In the genomic region with DNA sequence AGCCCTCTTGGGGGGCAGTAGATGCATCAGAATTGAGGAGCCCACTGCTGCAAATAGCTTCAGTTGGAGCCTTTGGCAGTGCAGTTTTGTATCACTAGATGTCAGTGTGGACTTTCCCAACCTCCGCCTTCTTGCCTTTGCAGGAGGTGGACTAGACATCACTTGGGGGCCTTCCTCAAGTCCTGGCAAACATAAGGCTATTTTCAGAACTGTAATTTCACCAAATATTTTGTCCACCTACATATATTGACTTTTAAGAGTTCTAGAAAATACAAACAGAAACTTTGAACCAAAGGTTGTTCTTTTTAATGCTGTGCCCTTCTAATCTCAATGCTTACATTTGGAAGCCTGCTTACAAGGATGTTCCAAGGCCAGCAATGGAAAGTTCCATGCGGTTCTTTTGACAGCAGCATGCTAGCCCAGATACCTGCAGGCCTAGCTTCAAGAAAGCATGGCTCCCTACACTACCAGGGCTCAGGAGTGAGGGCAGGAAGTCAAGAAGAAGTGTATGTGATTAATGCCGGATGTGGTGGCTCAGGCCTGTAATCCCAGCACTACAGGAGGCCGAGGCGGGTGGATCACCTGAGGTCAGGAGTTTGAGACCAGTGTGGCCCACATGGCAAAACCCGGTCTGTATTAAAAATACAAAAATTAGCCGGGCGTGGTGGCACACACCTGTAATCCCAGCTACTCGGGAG, we compare ENCODE assay signal across 8 cellular contexts. TPM values are rescaled to one million over a fixed set of nuclear protein-coding genes. Genes with fewer than 3 reads are reported as not detected.
DNase-seq lines count a peak whose midpoint lies in the region; ATAC-seq and TF ChIP-seq lines count a peak whose summit lies in the region.

No MANE protein-coding gene starts in this region.

- no peaks in the 10 kb centered on the region for H3K36me3 Mint-ChIP-seq in HFFc6 (ENCODE audit: low read depth)
- no peaks in the 10 kb centered on the region for H3K36me3 Mint-ChIP-seq in activated T-cell treated with anti-CD3 and anti-CD28 coated beads, Interleukin-2, amount 50 U/mL, for 24 hours (ENCODE audit: low read depth)

- H3K4me3 ChIP-seq in fibroblast of mammary gland (ENCODE audit: control insufficient read depth, low read depth, low read length) (no peak overlapping the region), neuronal stem cell (ENCODE audit: low read length in 2 of 2) (no peak overlapping the region)

- H3K27me3 Mint-ChIP-seq in HFFc6 (ENCODE audit: insufficient read depth): peaks cover 15% of the 10 kb centered on the region
- H3K27me3 Mint-ChIP-seq in activated T-cell treated with anti-CD3 and anti-CD28 coated beads, Interleukin-2, amount 50 U/mL, for 24 hours: no peaks in the 10 kb centered on the region

- no peak overlapping the region for H3K4ac ChIP-seq in neuronal stem cell (ENCODE audit: low read length)

- no peak overlapping the region for H3K14ac ChIP-seq in neuronal stem cell (ENCODE audit: low read length)

- ATAC-seq in GM19035 (IDR thresholded peaks at IDR 0.05; ENCODE audit: unreplicated experiment): no peak
- ATAC-seq in HG03139 (IDR thresholded peaks at IDR 0.05; ENCODE audit: unreplicated experiment): no peak

- no peaks in the 10 kb centered on the region for H3K9me3 ChIP-seq in neuronal stem cell (replicated peaks in 1 of 2; ENCODE audit: control insufficient read depth in 2 of 2, insufficient read depth in 1 of 2, low read depth in 1 of 2, low read length in 2 of 2)

- no peak overlapping the region for H3K27ac Mint-ChIP-seq in HFFc6
- no peak overlapping the region for H3K27ac Mint-ChIP-seq in activated T-cell treated with anti-CD3 and anti-CD28 coated beads, Interleukin-2, amount 50 U/mL, for 24 hours

- H4K91ac ChIP-seq in neuronal stem cell (ENCODE audit: low read depth, low read length, poor library complexity): no peak overlapping the region

- H3K4me2 ChIP-seq in neuronal stem cell (ENCODE audit: insufficient read depth, low read length, poor library complexity, severe bottlenecking): no peak overlapping the region

- peaks cover 0 to 48% (median 2%) of the 10 kb centered on the region in 3 experiments for H3K27me3 ChIP-seq in neuronal stem cell (ENCODE audit: control insufficient read depth in 3 of 3, insufficient read depth in 3 of 3, low read depth in 1 of 3, low read length in 3 of 3)

- H3K4me3 Mint-ChIP-seq in HFFc6: no peak overlapping the region
- H3K4me3 Mint-ChIP-seq in activated T-cell treated with anti-CD3 and anti-CD28 coated beads, Interleukin-2, amount 50 U/mL, for 24 hours: no peak overlapping the region

- H3K9me3 Mint-ChIP-seq in HFFc6: no peaks in the 10 kb centered on the region
- no peaks in the 10 kb centered on the region for H3K9me3 Mint-ChIP-seq in activated T-cell treated with anti-CD3 and anti-CD28 coated beads, Interleukin-2, amount 50 U/mL, for 24 hours

- H3K4me1 Mint-ChIP-seq in HFFc6 (ENCODE audit: low read depth): no peaks in the 10 kb centered on the region
- peaks cover 16% of the 10 kb centered on the region for H3K4me1 Mint-ChIP-seq in activated T-cell treated with anti-CD3 and anti-CD28 coated beads, Interleukin-2, amount 50 U/mL, for 24 hours (ENCODE audit: low read depth)

- H2BK12ac ChIP-seq in neuronal stem cell (ENCODE audit: low read length): no peak overlapping the region

- no peak overlapping the region for H2BK15ac ChIP-seq in neuronal stem cell (ENCODE audit: low read length)

- H2BK120ac ChIP-seq in neuronal stem cell (ENCODE audit: low read depth, low read length): no peak overlapping the region

- H3K79me1 ChIP-seq in neuronal stem cell (ENCODE audit: low read depth, low read length): no peaks in the 10 kb centered on the region

- no peak overlapping the region for H3K18ac ChIP-seq in neuronal stem cell (ENCODE audit: low read length)

- DNase-seq in ELF-1 (ENCODE audit: low read depth, low spot score): peak; percentile 78
- peak; percentile 48 for DNase-seq in HFFc6
- DNase-seq in NCI-H82 treated with DMSO at 0.1 percent for 48 hours (lab: John Stamatoyannopoulos, UW; ENCODE audit: unreplicated experiment): peak; percentile 23
- DNase-seq in activated T-cell treated with anti-CD3 and anti-CD28 coated beads, Interleukin-2, amount 50 U/mL, for 24 hours: peak; percentile 52
- DNase-seq in fibroblast of mammary gland (ENCODE audit: low read depth): peak; percentile 69
- DNase-seq in neuronal stem cell (ENCODE audit: low spot score): peak; percentile 39

- no CpG with 5 or more reads among the region's 9 CpGs for WGBS in neuronal stem cell (ENCODE audit: extremely low coverage in 2 of 2, insufficient read length in 2 of 2, insufficient replicate concordance in 1 of 2), 2 donors

- H3K27ac ChIP-seq in neuronal stem cell (replicated peaks; ENCODE audit: low read length): no peak overlapping the region

- no peak overlapping the region for H3K23ac ChIP-seq in neuronal stem cell (ENCODE audit: low read depth, low read length, poor library complexity)

- H2AFZ ChIP-seq in neuronal stem cell (ENCODE audit: low read length): no peak overlapping the region

- no peak overlapping the region for H2BK5ac ChIP-seq in neuronal stem cell (ENCODE audit: low read length)

- no peak overlapping the region for H2AK5ac ChIP-seq in neuronal stem cell (ENCODE audit: low read depth, low read length)

- no peaks in the 10 kb centered on the region for H3K4me1 ChIP-seq in neuronal stem cell (ENCODE audit: control insufficient read depth in 2 of 2, insufficient read depth in 1 of 2, low read depth in 1 of 2, low read length in 2 of 2)

- H3K9ac ChIP-seq in neuronal stem cell (ENCODE audit: low read depth, low read length, poor library complexity): no peak overlapping the region

- no peak overlapping the region for H4K8ac ChIP-seq in neuronal stem cell (ENCODE audit: low read depth, low read length)

- no peaks in the 10 kb centered on the region for H3K36me3 ChIP-seq in neuronal stem cell (replicated peaks in 1 of 2; ENCODE audit: control insufficient read depth in 2 of 2, insufficient read depth in 2 of 2, low read length in 2 of 2)

- TF ChIP-seq CTCF in HFFc6 (IDR thresholded peaks at IDR 0.05) (peak; percentile 81), fibroblast of mammary gland (conservative IDR thresholded peaks at IDR 0.05; ENCODE audit: control insufficient read depth, insufficient read depth, low read depth, low read length) (peak; percentile 87)

RNA-seq across cellular contexts. Expression of a gene that starts 8.0 kb away (rescaled TPM):
- 1 to 10 TPM; 2.3 to 3.1 (median 2.7) TPM for total RNA-seq in HFFc6 (2021; fragmentation: NEBNext Ultra II Directional; extraction: Animal tissue kit (Norgen Biotek cat#: 25700))
- 7.5 TPM for polyA plus RNA-seq in neuronal stem cell (2013, experiment 1 of 2)
- 7.6 TPM for polyA plus RNA-seq in neuronal stem cell (2013, experiment 2 of 2)

Comparison
In these comparisons a context has a peak if more than half of its experiments do, and no peak if none do; other contexts are left out.
1. DNase-seq: peak in every context shown above with its lines; median percentile 78 in ELF-1; 69 in fibroblast of mammary gland; 52 in activated T-cell treated with anti-CD3 and anti-CD28 coated beads, Interleukin-2, amount 50 U/mL, for 24 hours; 48 in HFFc6; 39 in neuronal stem cell; 23 in NCI-H82 treated with DMSO at 0.1 percent for 48 hours.